Comparison of ENCODE assay signal across 35 cellular contexts in genomic region chr10:2733278-2733963, GRCh38.
"Had no signal": no experiment of that assay in that cellular context is flagged by ENCODE, and none has a peak within 500 bp of the region (broad histone marks: within the 10 kb centered on the region; RNA-seq: fewer than 3 reads in every experiment).

No MANE protein-coding gene starts in this region.

- H3K36me3 Mint-ChIP-seq: activated CD4-positive, alpha-beta memory T cell treated with anti-CD3 and anti-CD28 coated beads for 36 hours; activated naive CD4-positive, alpha-beta T cell treated with anti-CD3 and anti-CD28 coated beads, Interleukin-2, amount 10 ng/mL, durations not matched to agents 7 days and 5 days; activated naive CD4-positive, alpha-beta T cell treated with anti-CD3 and anti-CD28 coated beads, Interleukin-2, amount 50 U/mL, for 72 hours; activated naive CD8-positive, alpha-beta T cell treated with anti-CD3 and anti-CD28 coated beads, Interleukin-2, amount 10 ng/mL, durations not matched to agents 7 days and 5 days; brain had no signal

- H3K27ac ChIP-seq: ascending aorta, breast epithelium, cardiac muscle cell, colonic mucosa, dorsolateral prefrontal cortex, esophagus muscularis mucosa, foreskin keratinocyte, gastrocnemius medialis, heart right ventricle, WERI-Rb-1 had no signal

- H3K27ac Mint-ChIP-seq: activated CD4-positive, alpha-beta memory T cell treated with anti-CD3 and anti-CD28 coated beads for 36 hours; activated CD4-positive, alpha-beta T cell treated with anti-CD3 and anti-CD28 coated beads for 36 hours; activated CD4-positive, alpha-beta T cell treated with anti-CD3 and anti-CD28 coated beads, Interleukin-2, amount 10 ng/mL, durations not matched to agents 24 days and 14 days; activated naive CD4-positive, alpha-beta T cell treated with anti-CD3 and anti-CD28 coated beads, Interleukin-2, amount 10 ng/mL, durations not matched to agents 7 days and 5 days; activated naive CD4-positive, alpha-beta T cell treated with anti-CD3 and anti-CD28 coated beads, Interleukin-2, amount 50 U/mL, for 72 hours; activated naive CD8-positive, alpha-beta T cell treated with anti-CD3 and anti-CD28 coated beads, Interleukin-2, amount 10 ng/mL, durations not matched to agents 7 days and 5 days; activated T-cell treated with anti-CD3 and anti-CD28 coated beads, Interleukin-2, amount 50 U/mL, for 24 hours; activated T-cell treated with anti-CD3 and anti-CD28 coated beads, Interleukin-2, amount 50 U/mL, for 72 hours; endodermal cell; T-helper 17 cell; T-helper 2 cell treated with Interferon-gamma antibody and Interleukin-4, amounts not matched to agents 5 μg/mL and 100 μg/mL, for 36 hours had no signal

- H3K9me3 Mint-ChIP-seq: activated T-cell treated with anti-CD3 and anti-CD28 coated beads, Interleukin-2, amount 50 U/mL, for 24 hours; endodermal cell had no signal

- H3K4me1 Mint-ChIP-seq: activated CD4-positive, alpha-beta T cell treated with anti-CD3 and anti-CD28 coated beads for 36 hours; activated CD4-positive, alpha-beta T cell treated with anti-CD3 and anti-CD28 coated beads, Interleukin-2, amount 10 ng/mL, durations not matched to agents 24 days and 14 days; activated naive CD4-positive, alpha-beta T cell treated with anti-CD3 and anti-CD28 coated beads, Interleukin-2, amount 10 ng/mL, durations not matched to agents 7 days and 5 days; activated naive CD8-positive, alpha-beta T cell treated with anti-CD3 and anti-CD28 coated beads, Interleukin-2, amount 10 ng/mL, durations not matched to agents 7 days and 5 days; endodermal cell; T-helper 17 cell had no signal

- H3K4me3 Mint-ChIP-seq: activated CD4-positive, alpha-beta memory T cell treated with anti-CD3 and anti-CD28 coated beads for 36 hours; activated CD4-positive, alpha-beta T cell treated with anti-CD3 and anti-CD28 coated beads for 36 hours; activated CD4-positive, alpha-beta T cell treated with anti-CD3 and anti-CD28 coated beads, Interleukin-2, amount 10 ng/mL, durations not matched to agents 24 days and 14 days; activated naive CD4-positive, alpha-beta T cell treated with anti-CD3 and anti-CD28 coated beads, Interleukin-2, amount 10 ng/mL, durations not matched to agents 7 days and 5 days; activated naive CD8-positive, alpha-beta T cell treated with anti-CD3 and anti-CD28 coated beads, Interleukin-2, amount 10 ng/mL, durations not matched to agents 7 days and 5 days; activated T-cell treated with anti-CD3 and anti-CD28 coated beads, Interleukin-2, amount 50 U/mL, for 24 hours; activated T-cell treated with anti-CD3 and anti-CD28 coated beads, Interleukin-2, amount 50 U/mL, for 72 hours; brain; endodermal cell; T-helper 17 cell; T-helper 2 cell treated with Interferon-gamma antibody and Interleukin-4, amounts not matched to agents 5 μg/mL and 100 μg/mL, for 36 hours had no signal

- H3K9me3 ChIP-seq: ascending aorta, colonic mucosa, gastrocnemius medialis had no signal

- DNase-seq: activated CD4-positive, alpha-beta memory T cell treated with anti-CD3 and anti-CD28 coated beads for 36 hours; activated CD4-positive, alpha-beta T cell treated with anti-CD3 and anti-CD28 coated beads for 36 hours; activated CD4-positive, alpha-beta T cell treated with anti-CD3 and anti-CD28 coated beads, Interleukin-2, amount 10 ng/mL, durations not matched to agents 24 days and 14 days; activated CD4-positive, CD25-positive, alpha-beta regulatory T cell; activated CD4-positive, CD25-positive, alpha-beta regulatory T cell treated with anti-CD3 and anti-CD28 coated beads, Interleukin-2, amount 50 U/mL, for 72 hours; activated CD8-positive, alpha-beta memory T cell treated with anti-CD3 and anti-CD28 coated beads, Interleukin-2, amount 50 U/mL, for 48 hours; activated gamma-delta T cell; activated naive CD4-positive, alpha-beta T cell; activated naive CD4-positive, alpha-beta T cell treated with anti-CD3 and anti-CD28 coated beads, Interleukin-2, amount 10 ng/mL, durations not matched to agents 7 days and 5 days; activated naive CD8-positive, alpha-beta T cell treated with anti-CD3 and anti-CD28 coated beads, Interleukin-2, amount 10 ng/mL, durations not matched to agents 7 days and 5 days; activated T-cell treated with anti-CD3 and anti-CD28 coated beads for 4 hours; activated T-cell treated with anti-CD3 and anti-CD28 coated beads, Interleukin-2, amount 50 U/mL, for 24 hours; activated T-cell treated with anti-CD3 and anti-CD28 coated beads, Interleukin-2, amount 50 U/mL, for 72 hours; central memory CD4-positive, alpha-beta T cell; cerebellar nuclear complex; colonic mucosa; dorsolateral prefrontal cortex; effector memory CD4-positive, alpha-beta T cell; endodermal cell; erythroblast; foreskin keratinocyte; gastrocnemius medialis; glutamatergic neuron; heart right ventricle; T-helper 1 cell; T-helper 17 cell; T1000; WERI-Rb-1 had no signal

- H3K4me3 ChIP-seq: ascending aorta, breast epithelium, cardiac muscle cell, colonic mucosa, dorsolateral prefrontal cortex, esophagus muscularis mucosa, gastrocnemius medialis, heart right ventricle had no signal

- ATAC-seq: activated CD4-positive, alpha-beta T cell treated with anti-CD3 and anti-CD28 coated beads for 36 hours; activated naive CD4-positive, alpha-beta T cell treated with anti-CD3 and anti-CD28 coated beads, Interleukin-2, amount 50 U/mL, for 72 hours; activated T-cell treated with anti-CD3 and anti-CD28 coated beads, Interleukin-2, amount 50 U/mL, for 72 hours; foreskin keratinocyte; gastrocnemius medialis; heart right ventricle; T-helper 17 cell had no signal

- H3K27me3 Mint-ChIP-seq: activated CD4-positive, alpha-beta T cell treated with anti-CD3 and anti-CD28 coated beads, Interleukin-2, amount 10 ng/mL, durations not matched to agents 24 days and 14 days; activated naive CD4-positive, alpha-beta T cell treated with anti-CD3 and anti-CD28 coated beads, Interleukin-2, amount 10 ng/mL, durations not matched to agents 7 days and 5 days; activated naive CD8-positive, alpha-beta T cell treated with anti-CD3 and anti-CD28 coated beads, Interleukin-2, amount 10 ng/mL, durations not matched to agents 7 days and 5 days had no signal

- H3K4me1 ChIP-seq: ascending aorta, breast epithelium, colonic mucosa, esophagus muscularis mucosa, foreskin keratinocyte, gastrocnemius medialis, heart right ventricle had no signal
